ENCODE assay signal across 8 cellular contexts in genomic region chr2:91659921-91660275, GRCh38.
DNase-seq lines count a peak whose midpoint lies in the region; ATAC-seq and TF ChIP-seq lines count a peak whose summit lies in the region.
"Not testable (repeated sequence)": the region's sequence is repeated elsewhere in the genome, so short reads cannot be mapped to it uniquely, and the experiment has no call there.

No MANE protein-coding gene starts in this region.

- not testable (repeated sequence) for H3K4me1 Mint-ChIP-seq in activated naive CD8-positive, alpha-beta T cell treated with anti-CD3 and anti-CD28 coated beads for 36 hours

- not testable (repeated sequence) for H3K4me1 ChIP-seq in lower lobe of right lung

- not testable (repeated sequence) for TF ChIP-seq CTCF in lower lobe of right lung (IDR thresholded peaks at IDR 0.05)

- peak overlapping the region; percentile 32 for H3K4me3 Mint-ChIP-seq in activated naive CD8-positive, alpha-beta T cell treated with anti-CD3 and anti-CD28 coated beads for 36 hours

- ATAC-seq in GM19455 (IDR thresholded peaks at IDR 0.05; ENCODE audit: unreplicated experiment), result peak; percentile 100
- ATAC-seq in HG02884 (IDR thresholded peaks at IDR 0.05; ENCODE audit: unreplicated experiment), result peak; percentile 97
- ATAC-seq in lower lobe of right lung, result peak; percentile 96 to 99
- peak; percentile 98 for ATAC-seq in sciatic nerve

- DNase-seq in CD1c-positive myeloid dendritic cell (ENCODE audit: extremely low spot score) (peak; percentile 0), NAMALWA (ENCODE audit: low spot score) (peak; percentile 44), fibroblast of gingiva (ENCODE audit: low read depth) (peak; percentile 21), lower lobe of right lung (peak; percentile 53)
- DNase-seq in activated naive CD8-positive, alpha-beta T cell treated with anti-CD3 and anti-CD28 coated beads for 36 hours; sciatic nerve (ENCODE audit: low spot score): not testable (repeated sequence)

- not testable (repeated sequence) for H3K9me3 Mint-ChIP-seq in activated naive CD8-positive, alpha-beta T cell treated with anti-CD3 and anti-CD28 coated beads for 36 hours

- not testable (repeated sequence) for H3K36me3 Mint-ChIP-seq in activated naive CD8-positive, alpha-beta T cell treated with anti-CD3 and anti-CD28 coated beads for 36 hours

- not testable (repeated sequence) for H3K9me3 ChIP-seq in lower lobe of right lung

- intact Hi-C loops in lower lobe of right lung (cut with DNase I); sciatic nerve (cut with DNase I): not testable (repeated sequence)

- not testable (repeated sequence) for H3K27me3 ChIP-seq in lower lobe of right lung (ENCODE audit: low read depth)

- H3K36me3 ChIP-seq in lower lobe of right lung, result not testable (repeated sequence)

- H3K4me3 ChIP-seq in lower lobe of right lung, result peak overlapping the region; percentile 30

- H3K27me3 Mint-ChIP-seq in activated naive CD8-positive, alpha-beta T cell treated with anti-CD3 and anti-CD28 coated beads for 36 hours, result not testable (repeated sequence)

- not testable (repeated sequence) for H3K27ac ChIP-seq in lower lobe of right lung

- not testable (repeated sequence) for H3K27ac Mint-ChIP-seq in activated naive CD8-positive, alpha-beta T cell treated with anti-CD3 and anti-CD28 coated beads for 36 hours
